In the genomic region with DNA sequence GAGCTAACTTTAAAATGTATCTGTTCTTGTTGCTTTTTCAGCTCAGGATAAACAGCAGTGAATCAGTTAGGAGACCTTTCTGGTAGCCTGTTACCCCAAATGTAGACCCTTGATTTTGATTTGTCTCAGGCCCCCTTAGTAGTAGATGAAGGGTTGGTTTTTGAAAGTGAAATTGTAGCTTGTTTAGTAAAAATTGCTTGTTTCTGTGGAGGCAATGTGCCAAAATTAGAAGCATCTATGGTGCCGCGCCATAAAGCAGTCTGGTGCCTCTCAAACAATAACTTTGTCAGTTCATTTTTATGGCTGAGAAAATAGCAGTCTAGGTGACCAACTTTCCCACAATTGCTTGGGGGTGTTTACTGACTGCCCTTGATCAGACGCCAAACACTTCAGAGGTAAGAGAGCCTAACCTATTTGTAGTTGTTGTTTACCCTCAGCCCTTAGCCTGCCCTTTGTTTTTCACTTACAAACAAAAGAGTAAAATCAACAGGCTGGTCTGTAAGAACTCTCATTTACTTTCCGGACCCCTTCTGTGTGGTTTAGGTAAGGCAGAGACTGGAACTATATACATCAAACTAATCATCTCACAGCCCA, we compare ENCODE assay signal across 13 cellular contexts.
DNase-seq lines count a peak whose midpoint lies in the region; ATAC-seq and TF ChIP-seq lines count a peak whose summit lies in the region.
"Had no signal": no experiment of that assay in that cellular context is flagged by ENCODE, and none has a peak within 500 bp of the region (broad histone marks: within the 10 kb centered on the region; RNA-seq: fewer than 3 reads in every experiment).

No MANE protein-coding gene starts in this region.

- POLR2A ChIA-PET in activated CD8-positive, alpha-beta T cell treated with anti-CD3 and anti-CD28 coated beads, Interleukin-2, amount 10 ng/mL, durations not matched to agents 7 days and 5 days (lab: Charles Lee) = interaction anchor here (0.7 kb wide), 1 partner anchor 48 kb away, joined by 3 read pairs; no protein-coding TSS in a partner anchor

- CTCF ChIA-PET in activated CD8-positive, alpha-beta T cell treated with anti-CD3 and anti-CD28 coated beads, Interleukin-2, amount 10 ng/mL, durations not matched to agents 7 days and 5 days (lab: Charles Lee) = no interaction called here

- no peaks in the 10 kb centered on the region for H3K9me3 Mint-ChIP-seq in activated CD8-positive, alpha-beta T cell treated with anti-CD3 and anti-CD28 coated beads, Interleukin-2, amount 10 ng/mL, durations not matched to agents 7 days and 5 days (ENCODE audit: insufficient read depth)
- H3K9me3 Mint-ChIP-seq: activated naive CD4-positive, alpha-beta T cell treated with anti-CD3 and anti-CD28 coated beads, Interleukin-2, amount 50 U/mL, for 24 hours; memory B cell had no signal

- no peaks in the 10 kb centered on the region for H3K9me3 ChIP-seq in cardiac muscle cell (ENCODE audit: low read depth)
- H3K9me3 ChIP-seq in upper lobe of right lung = no peaks in the 10 kb centered on the region
- no peaks in the 10 kb centered on the region for H3K9me3 ChIP-seq in Peyer's patch
- H3K9me3 ChIP-seq: esophagus muscularis mucosa, HAP-1 had no signal

- H3K27me3 ChIP-seq in cardiac muscle cell (no peaks in the 10 kb centered on the region), brain microvascular endothelial cell (replicated peaks) (no peaks in the 10 kb centered on the region), upper lobe of right lung (no peaks in the 10 kb centered on the region), Peyer's patch (no peaks in the 10 kb centered on the region)
- H3K27me3 ChIP-seq: esophagus muscularis mucosa had no signal

- ATAC-seq in upper lobe of right lung = peak; percentile 18
- ATAC-seq in activated CD8-positive, alpha-beta T cell treated with anti-CD3 and anti-CD28 coated beads, Interleukin-2, amount 10 ng/mL, durations not matched to agents 7 days and 5 days = no peak

- no peak for TF ChIP-seq POLR2A in Peyer's patch (IDR thresholded peaks at IDR 0.05)

- H3K4me1 Mint-ChIP-seq in activated CD8-positive, alpha-beta T cell treated with anti-CD3 and anti-CD28 coated beads, Interleukin-2, amount 10 ng/mL, durations not matched to agents 7 days and 5 days (ENCODE audit: low read depth) = no peaks in the 10 kb centered on the region

- no peak for TF ChIP-seq CTCF in cardiac muscle cell (IDR thresholded peaks at IDR 0.05; ENCODE audit: low read depth, low read length)
- no peak for TF ChIP-seq CTCF in brain microvascular endothelial cell (IDR thresholded peaks at IDR 0.05; ENCODE audit: low read depth, low read length, missing control alignments)
- TF ChIP-seq CTCF in upper lobe of right lung (IDR thresholded peaks at IDR 0.05) = no peak
- no peak for TF ChIP-seq CTCF in Peyer's patch (IDR thresholded peaks at IDR 0.05)

- no peak overlapping the region for H3K27ac Mint-ChIP-seq in activated CD8-positive, alpha-beta T cell treated with anti-CD3 and anti-CD28 coated beads, Interleukin-2, amount 10 ng/mL, durations not matched to agents 7 days and 5 days
- H3K27ac Mint-ChIP-seq: memory B cell had no signal

- H3K4me3 Mint-ChIP-seq in activated CD8-positive, alpha-beta T cell treated with anti-CD3 and anti-CD28 coated beads, Interleukin-2, amount 10 ng/mL, durations not matched to agents 7 days and 5 days = no peak overlapping the region
- H3K4me3 Mint-ChIP-seq: activated naive CD4-positive, alpha-beta T cell treated with anti-CD3 and anti-CD28 coated beads, Interleukin-2, amount 50 U/mL, for 24 hours; memory B cell had no signal

- H3K36me3 ChIP-seq in cardiac muscle cell = no peaks in the 10 kb centered on the region
- peaks cover 10% of the 10 kb centered on the region for H3K36me3 ChIP-seq in brain microvascular endothelial cell (replicated peaks)
- H3K36me3 ChIP-seq in upper lobe of right lung = no peaks in the 10 kb centered on the region
- no peaks in the 10 kb centered on the region for H3K36me3 ChIP-seq in Peyer's patch
- H3K36me3 ChIP-seq: esophagus muscularis mucosa, HAP-1 had no signal

- no peak overlapping the region for H3K4me3 ChIP-seq in cardiac muscle cell
- no peak overlapping the region for H3K4me3 ChIP-seq in brain microvascular endothelial cell (ENCODE audit: low read depth, low read length)
- no peak overlapping the region for H3K4me3 ChIP-seq in upper lobe of right lung
- H3K4me3 ChIP-seq in Peyer's patch = no peak overlapping the region
- H3K4me3 ChIP-seq: esophagus muscularis mucosa, HAP-1 had no signal

- H3K36me3 Mint-ChIP-seq in activated CD8-positive, alpha-beta T cell treated with anti-CD3 and anti-CD28 coated beads, Interleukin-2, amount 10 ng/mL, durations not matched to agents 7 days and 5 days (ENCODE audit: low read depth) = no peaks in the 10 kb centered on the region

- in situ Hi-C loops in brain microvascular endothelial cell (cut with HindIII; ENCODE audit: low pct_ligation_motif_present, low sequenced_read_pairs) = no loop called here

- H3K4me1 ChIP-seq in cardiac muscle cell (ENCODE audit: low read depth) = peaks cover 18% of the 10 kb centered on the region
- peaks cover 36% of the 10 kb centered on the region for H3K4me1 ChIP-seq in upper lobe of right lung
- peaks cover 0 to 16% (median 2%) of the 10 kb centered on the region in 4 donors for H3K4me1 ChIP-seq in Peyer's patch

- no peaks in the 10 kb centered on the region for H3K27me3 Mint-ChIP-seq in activated CD8-positive, alpha-beta T cell treated with anti-CD3 and anti-CD28 coated beads, Interleukin-2, amount 10 ng/mL, durations not matched to agents 7 days and 5 days (ENCODE audit: low read depth)
- H3K27me3 Mint-ChIP-seq: activated naive CD4-positive, alpha-beta T cell treated with anti-CD3 and anti-CD28 coated beads, Interleukin-2, amount 50 U/mL, for 24 hours; memory B cell had no signal

- DNase-seq in cardiac muscle cell (ENCODE audit: low read depth in 1 of 2, low spot score in 1 of 2) (no peak), cardiac septum (ENCODE audit: low spot score) (no peak), NCI-H2107 treated with DMSO at 0.1 percent for 48 hours (lab: John Stamatoyannopoulos, UW; ENCODE audit: unreplicated experiment) (peak; percentile 94), brain microvascular endothelial cell (no peak), upper lobe of right lung (no peak), anterior cingulate cortex (lab: John Stamatoyannopoulos, UW) (no peak), Peyer's patch (no peak)
- DNase-seq in activated CD8-positive, alpha-beta T cell treated with anti-CD3 and anti-CD28 coated beads, Interleukin-2, amount 10 ng/mL, durations not matched to agents 7 days and 5 days = no peak
- DNase-seq: NCI-H187 treated with DMSO at 0.1 percent for 48 hours had no signal

- H3K27ac ChIP-seq in cardiac muscle cell (peak overlapping the region; percentile 29), brain microvascular endothelial cell (peak overlapping the region; percentile 62), upper lobe of right lung (no peak overlapping the region), Peyer's patch (no peak overlapping the region)

- intact Hi-C loops in cardiac septum (cut with DNase I) (no loop called here), upper lobe of right lung (cut with DNase I) (no loop called here)

Comparison
In these comparisons a context has a peak if more than half of its experiments do, and no peak if none do; other contexts are left out.
1. H3K27ac ChIP-seq: peak in cardiac muscle cell (single experiment) and brain microvascular endothelial cell (single experiment); none in upper lobe of right lung (single experiment) and Peyer's patch (0 of 4).